8 cellular contexts compared by ENCODE assay signal in genomic region chr11:65927904-65928397, GRCh38. TPM values are rescaled to one million over a fixed set of nuclear protein-coding genes. Genes with fewer than 3 reads are reported as not detected.
A peak's percentile ranks its signal among the peaks of the same experiment; 100 is the strongest.
DNase-seq lines count a peak whose midpoint lies in the region; ATAC-seq and TF ChIP-seq lines count a peak whose summit lies in the region.

No MANE protein-coding gene starts in this region.

- H3K9me3 Mint-ChIP-seq in activated CD4-positive, alpha-beta T cell treated with anti-CD3 and anti-CD28 coated beads for 36 hours (ENCODE audit: low read depth) = no peaks in the 10 kb centered on the region

- CTCF ChIA-PET in activated CD4-positive, alpha-beta T cell treated with anti-CD3 and anti-CD28 coated beads for 36 hours (lab: Charles Lee) = interaction anchor here (0.7 to 2.3 kb wide), 2 partner anchors 38 to 314 kb away, joined by 5 to 13 read pairs; partner anchors contain the start of gene CCDC85B

- intact Hi-C loops in activated CD4-positive, alpha-beta T cell treated with anti-CD3 and anti-CD28 coated beads for 36 hours (cut with DNase I, micrococcal nuclease) = loop anchor here (1.0 to 2.0 kb wide), 4 partner anchors 9 to 69 kb away; partner anchors contain the start of genes C11orf68 (in 2 of the 2), DRAP1 (in 2 of the 2), CFL1 (in 1 of the 2) and FIBP (in 1 of the 2)
- intact Hi-C loops in esophagus squamous epithelium (cut with DNase I) = no loop called here

- peak overlapping the region in 3 of 4 donors; percentile 27 to 79 (median 66) for H3K27ac ChIP-seq in esophagus squamous epithelium

- peak overlapping the region; percentile 65 for H3K4me3 Mint-ChIP-seq in activated CD4-positive, alpha-beta T cell treated with anti-CD3 and anti-CD28 coated beads for 36 hours

- no peaks in the 10 kb centered on the region for H3K9me3 ChIP-seq in esophagus squamous epithelium

- H3K4me1 ChIP-seq in esophagus squamous epithelium = peaks cover 0 to 4% (median 0%) of the 10 kb centered on the region in 3 donors

- no peaks in the 10 kb centered on the region for H3K27me3 Mint-ChIP-seq in activated CD4-positive, alpha-beta T cell treated with anti-CD3 and anti-CD28 coated beads for 36 hours

- peak; percentile 51 for TF ChIP-seq POLR2A in GM18526 (IDR thresholded peaks at IDR 0.05; ENCODE audit: extremely low read depth, insufficient read length)
- TF ChIP-seq POLR2A in esophagus squamous epithelium (IDR thresholded peaks at IDR 0.05) = no peak

- peaks cover 2% of the 10 kb centered on the region for H3K36me3 Mint-ChIP-seq in activated CD4-positive, alpha-beta T cell treated with anti-CD3 and anti-CD28 coated beads for 36 hours (ENCODE audit: low read depth)

- 39 to 49% methylated on average over 8 of the region's 9 CpGs for WGBS in esophagus squamous epithelium, 2 donors

- POLR2A ChIA-PET in activated CD4-positive, alpha-beta T cell treated with anti-CD3 and anti-CD28 coated beads for 36 hours (lab: Charles Lee) = no interaction called here

- DNase-seq in activated CD4-positive, alpha-beta T cell treated with anti-CD3 and anti-CD28 coated beads for 36 hours = peak; percentile 88
- DNase-seq in esophagus squamous epithelium (lab: John Stamatoyannopoulos, UW) (no peak), middle frontal gyrus (ENCODE audit: extremely low spot score, low spot score) (no peak), NCI-H345 treated with DMSO at 0.1 percent for 48 hours (lab: John Stamatoyannopoulos, UW; ENCODE audit: unreplicated experiment) (no peak), NCI-H345 (lab: John Stamatoyannopoulos, UW) (no peak)
- DNase-seq in stimulated activated CD4-positive, alpha-beta T cell treated with anti-CD3 and anti-CD28 coated beads, TNF-alpha, amount 100 ng/mL, for 48 hours (ENCODE audit: low read depth in 3 of 3) = peak; percentile 50 to 56 (median 54)

- TF ChIP-seq CTCF in esophagus squamous epithelium (IDR thresholded peaks at IDR 0.05) = no peak

- H3K36me3 ChIP-seq in esophagus squamous epithelium = peaks cover 0 to 20% (median 0%) of the 10 kb centered on the region in 3 donors

- peaks cover 0 to 4% (median 0%) of the 10 kb centered on the region in 4 donors for H3K27me3 ChIP-seq in esophagus squamous epithelium

- peak overlapping the region; percentile 96 for H3K27ac Mint-ChIP-seq in activated CD4-positive, alpha-beta T cell treated with anti-CD3 and anti-CD28 coated beads for 36 hours

- peak overlapping the region in 2 of 4 donors; percentile 8 to 40 for H3K4me3 ChIP-seq in esophagus squamous epithelium

- peaks cover 26% of the 10 kb centered on the region for H3K4me1 Mint-ChIP-seq in activated CD4-positive, alpha-beta T cell treated with anti-CD3 and anti-CD28 coated beads for 36 hours

- peak; percentile 58 for ATAC-seq in HG03378 (IDR thresholded peaks at IDR 0.05; ENCODE audit: unreplicated experiment)
- peak; percentile 94 for ATAC-seq in activated CD4-positive, alpha-beta T cell treated with anti-CD3 and anti-CD28 coated beads for 36 hours

RNA-seq across cellular contexts. Expression of gene DRAP1, which starts 8.7 kb away (rescaled TPM):
- total RNA-seq in activated CD4-positive, alpha-beta T cell treated with anti-CD3 and anti-CD28 coated beads for 36 hours = 100 to 1,000 TPM; 111 to 158 TPM
- 100 to 1,000 TPM in 1 of 4 donors, 10 to 100 TPM in 3; 69.6 to 138 (median 76.8) TPM for total RNA-seq in esophagus squamous epithelium

RNA-seq across cellular contexts. Expression of gene C11orf68, which starts 9.1 kb away (rescaled TPM):
- total RNA-seq in activated CD4-positive, alpha-beta T cell treated with anti-CD3 and anti-CD28 coated beads for 36 hours = 10 to 100 TPM; 21.4 to 22.9 TPM
- 10 to 100 TPM in 2 of 4 donors, 1 to 10 TPM in 2; 5.8 to 15.6 (median 10.6) TPM for total RNA-seq in esophagus squamous epithelium

RNA-seq across cellular contexts. Expression of gene TSGA10IP, which starts 17.3 kb away (rescaled TPM):
- total RNA-seq in activated CD4-positive, alpha-beta T cell treated with anti-CD3 and anti-CD28 coated beads for 36 hours = not detected
- not detected for total RNA-seq in esophagus squamous epithelium

RNA-seq across cellular contexts. Expression of gene FOSL1, which starts 27.8 kb away (rescaled TPM):
- total RNA-seq in activated CD4-positive, alpha-beta T cell treated with anti-CD3 and anti-CD28 coated beads for 36 hours = 10 to 100 TPM; 11.1 to 11.3 TPM
- 10 to 100 TPM; 11.9 to 72.7 (median 35.6) TPM for total RNA-seq in esophagus squamous epithelium

RNA-seq across cellular contexts. Expression of gene SART1, which starts 33.6 kb away (rescaled TPM):
- total RNA-seq in activated CD4-positive, alpha-beta T cell treated with anti-CD3 and anti-CD28 coated beads for 36 hours = 10 to 100 TPM; 54.7 to 84.5 TPM
- total RNA-seq in esophagus squamous epithelium = 10 to 100 TPM; 27.6 to 35.0 (median 33.1) TPM

Comparison
In these comparisons a context has a peak if more than half of its experiments do, and no peak if none do; other contexts are left out.
1. DNase-seq: peak in activated CD4-positive, alpha-beta T cell treated with anti-CD3 and anti-CD28 coated beads for 36 hours (single experiment) and stimulated activated CD4-positive, alpha-beta T cell treated with anti-CD3 and anti-CD28 coated beads, TNF-alpha, amount 100 ng/mL, for 48 hours (3 of 3); none in esophagus squamous epithelium (single experiment), middle frontal gyrus (single experiment), NCI-H345 treated with DMSO at 0.1 percent for 48 hours (single experiment) and NCI-H345 (single experiment).